In genomic region chr12:57124259-57124877, GRCh38 we compare ENCODE assay signal across 1 cellular context.
TF ChIP-seq lines count a peak whose summit lies in the region.

No MANE protein-coding gene starts in this region.

TF ChIP-seq in H1, 55 proteins besides CTCF, POLR2A, EP300 and RAD21:
- TF ChIP-seq E2F6 (IDR thresholded peaks at IDR 0.05) (peak; percentile 47; the same call in 1 of the 2 replicates), FOSL1 (IDR thresholded peaks at IDR 0.05; ENCODE audit: insufficient read depth, low read depth, low read length) (no peak), JUND (IDR thresholded peaks at IDR 0.05; ENCODE audit: low read length) (0 out of 2 replicates have a peak, but pooled peaks have one; percentile 30), TEAD4 (IDR thresholded peaks at IDR 0.05; ENCODE audit: low read depth, low read length) (0 out of 2 replicates have a peak, but pooled peaks have one; percentile 42), SIN3A (conservative IDR thresholded peaks at IDR 0.05 in 1 of 2, IDR thresholded peaks at IDR 0.05 in 1 of 2; ENCODE audit: low read depth in 1 of 2, low read length in 2 of 2) (peak in 1 of 2 experiments; percentile 65; a peak in 1 of 4 replicates), CREB1 (IDR thresholded peaks at IDR 0.05) (peak; percentile 74), RXRA (IDR thresholded peaks at IDR 0.05; ENCODE audit: insufficient read depth, low read depth, low read length) (no peak)
